Comparison of ENCODE assay signal across 8 cellular contexts in genomic region chr3:57691411-57692133, GRCh38. TPM values are rescaled to one million over a fixed set of nuclear protein-coding genes. Genes with fewer than 3 reads are reported as not detected.
DNase-seq lines count a peak whose midpoint lies in the region; ATAC-seq, FAIRE-seq and TF ChIP-seq lines count a peak whose summit lies in the region.

No MANE protein-coding gene starts in this region.

- H3K9ac ChIP-seq in neuronal stem cell (ENCODE audit: low read depth, low read length, poor library complexity) = no peak overlapping the region

- H3K4me3 Mint-ChIP-seq in endothelial cell (ENCODE audit: unreplicated experiment) = peak overlapping the region; percentile 94

- FAIRE-seq in GM19239 (lab: Jason Lieb, UNC) = peak; percentile 78

- H3K9me3 ChIP-seq in SJSA1 (replicated peaks) (no peaks in the 10 kb centered on the region), neuronal stem cell (replicated peaks in 1 of 2; ENCODE audit: control insufficient read depth in 2 of 2, insufficient read depth in 1 of 2, low read depth in 1 of 2, low read length in 2 of 2) (no peaks in the 10 kb centered on the region)

- H3K27me3 Mint-ChIP-seq in endothelial cell (ENCODE audit: unreplicated experiment) = peaks cover 3% of the 10 kb centered on the region

- no peak overlapping the region for H3K18ac ChIP-seq in neuronal stem cell (ENCODE audit: low read length)

- H2BK12ac ChIP-seq in neuronal stem cell (ENCODE audit: low read length) = no peak overlapping the region

- no peak for DNase-seq in GM19239 (ENCODE audit: insufficient read length, low spot score)
- no peak for DNase-seq in SJSA1 (ENCODE audit: low read depth in 1 of 2, low spot score in 2 of 2)
- DNase-seq in endothelial cell (ENCODE audit: low spot score) = no peak
- no peak for DNase-seq in neuronal stem cell (ENCODE audit: low spot score)
- DNase-seq in DMS153 (lab: John Stamatoyannopoulos, UW) = no peak
- DNase-seq in posterior vena cava (ENCODE audit: low spot score) = no peak
- no peak for DNase-seq in COLO829 (ENCODE audit: low spot score)

- peaks cover 2% of the 10 kb centered on the region for H3K79me1 ChIP-seq in neuronal stem cell (ENCODE audit: low read depth, low read length)

- no peak overlapping the region for H4K91ac ChIP-seq in neuronal stem cell (ENCODE audit: low read depth, low read length, poor library complexity)

- no peak overlapping the region for H2BK5ac ChIP-seq in neuronal stem cell (ENCODE audit: low read length)

- no peaks in the 10 kb centered on the region; the same call in 1 of the 2 replicates for H3K36me3 ChIP-seq in SJSA1
- H3K36me3 ChIP-seq in neuronal stem cell (replicated peaks in 1 of 2; ENCODE audit: control insufficient read depth in 2 of 2, insufficient read depth in 2 of 2, low read length in 2 of 2) = peaks cover 0 to 4% of the 10 kb centered on the region in 2 donors

- no peak for TF ChIP-seq CTCF in endothelial cell (IDR thresholded peaks at IDR 0.05; ENCODE audit: unreplicated experiment)

- H3K4me2 ChIP-seq in neuronal stem cell (ENCODE audit: insufficient read depth, low read length, poor library complexity, severe bottlenecking) = peak overlapping the region; percentile 56

- H3K9me3 Mint-ChIP-seq in endothelial cell (ENCODE audit: unreplicated experiment) = no peaks in the 10 kb centered on the region

- ATAC-seq in HG02938 (IDR thresholded peaks at IDR 0.05; ENCODE audit: unreplicated experiment) = no peak

- peaks cover 7% of the 10 kb centered on the region for H3K4me1 Mint-ChIP-seq in endothelial cell (ENCODE audit: unreplicated experiment)

- H3K27ac Mint-ChIP-seq in endothelial cell (ENCODE audit: unreplicated experiment) = peak overlapping the region; percentile 92

- H4K8ac ChIP-seq in neuronal stem cell (ENCODE audit: low read depth, low read length) = no peak overlapping the region

- no CpG with 5 or more reads among the region's 19 CpGs for WGBS in neuronal stem cell (ENCODE audit: extremely low coverage in 2 of 2, insufficient read length in 2 of 2, insufficient replicate concordance in 1 of 2), 2 donors

- H3K27ac ChIP-seq in SJSA1 = peak overlapping the region; percentile 89
- H3K27ac ChIP-seq in neuronal stem cell (replicated peaks; ENCODE audit: low read length) = no peak overlapping the region

- H2AFZ ChIP-seq in neuronal stem cell (ENCODE audit: low read length) = peak overlapping the region; percentile 98

- H3K36me3 Mint-ChIP-seq in endothelial cell (ENCODE audit: low read depth, unreplicated experiment) = peaks cover 4% of the 10 kb centered on the region

- H2AK5ac ChIP-seq in neuronal stem cell (ENCODE audit: low read depth, low read length) = no peak overlapping the region

- peak overlapping the region; percentile 79 for H3K4me3 ChIP-seq in SJSA1
- H3K4me3 ChIP-seq in neuronal stem cell (ENCODE audit: low read length in 2 of 2) = peak overlapping the region; percentile 64 to 94

- no peak overlapping the region for H2BK15ac ChIP-seq in neuronal stem cell (ENCODE audit: low read length)

- intact Hi-C loops in posterior vena cava (cut with DNase I) = no loop called here

- H2BK120ac ChIP-seq in neuronal stem cell (ENCODE audit: low read depth, low read length) = no peak overlapping the region

- H3K27me3 ChIP-seq in SJSA1 (replicated peaks) = no peaks in the 10 kb centered on the region
- H3K27me3 ChIP-seq in neuronal stem cell (ENCODE audit: control insufficient read depth in 3 of 3, insufficient read depth in 3 of 3, low read depth in 1 of 3, low read length in 3 of 3) = no peaks in the 10 kb centered on the region

- no peak overlapping the region for H3K14ac ChIP-seq in neuronal stem cell (ENCODE audit: low read length)

- H3K23ac ChIP-seq in neuronal stem cell (ENCODE audit: low read depth, low read length, poor library complexity) = no peak overlapping the region

- H3K4me1 ChIP-seq in SJSA1 (replicated peaks) (peaks cover 13% of the 10 kb centered on the region; the same call in 1 of the 2 replicates), neuronal stem cell (ENCODE audit: control insufficient read depth in 2 of 2, insufficient read depth in 1 of 2, low read depth in 1 of 2, low read length in 2 of 2) (peaks cover 3 to 4% of the 10 kb centered on the region in 2 donors)

- H3K4ac ChIP-seq in neuronal stem cell (ENCODE audit: low read length) = no peak overlapping the region

RNA-seq across cellular contexts. Expression of gene DENND6A, which starts 1.3 kb away (rescaled TPM):
- total RNA-seq in SJSA1 (2014; rRNA removed; shearing (Covaris generic)) = 18.6 and 36.6 TPM in 2 replicates
- total RNA-seq in endothelial cell (ENCODE audit: unreplicated experiment) (25.3 TPM), posterior vena cava (10 to 100 TPM; 32.5 to 35.9 TPM)
- 13.1 TPM for polyA plus RNA-seq in neuronal stem cell (2013, experiment 1 of 2)
- polyA plus RNA-seq in neuronal stem cell (2013, experiment 2 of 2) = 13.1 TPM
